ENCODE assay signal across 1 cellular context in genomic region chr5:24644757-24645156, GRCh38.
TF ChIP-seq lines count a peak whose summit lies in the region.

CDH10 (minus strand) TSS chr5:24644978; CDS start chr5:24593490, 51,488 bp downstream.

TF ChIP-seq in SK-N-SH, 30 proteins besides CTCF, POLR2A, EP300 and RAD21 (continued from another document):
- TF ChIP-seq PBX3 (IDR thresholded peaks at IDR 0.05), result no peak
- TF ChIP-seq, protein P1, sequence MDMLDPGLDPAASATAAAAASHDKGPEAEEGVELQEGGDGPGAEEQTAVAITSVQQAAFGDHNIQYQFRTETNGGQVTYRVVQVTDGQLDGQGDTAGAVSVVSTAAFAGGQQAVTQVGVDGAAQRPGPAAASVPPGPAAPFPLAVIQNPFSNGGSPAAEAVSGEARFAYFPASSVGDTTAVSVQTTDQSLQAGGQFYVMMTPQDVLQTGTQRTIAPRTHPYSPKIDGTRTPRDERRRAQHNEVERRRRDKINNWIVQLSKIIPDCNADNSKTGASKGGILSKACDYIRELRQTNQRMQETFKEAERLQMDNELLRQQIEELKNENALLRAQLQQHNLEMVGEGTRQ (IDR thresholded peaks at IDR 0.05; ENCODE audit: borderline replicate concordance, low read depth, low read length), result no peak
- no peak for TF ChIP-seq MEF2A (IDR thresholded peaks at IDR 0.05; ENCODE audit: borderline replicate concordance, low read depth)
TF ChIP-seq in SK-N-SH: peak in this region for 0.
